ENCODE assay signal across 11 cellular contexts in genomic region chr19:1402411-1403070, GRCh38. TPM values are rescaled to one million over a fixed set of nuclear protein-coding genes. Genes with fewer than 3 reads are reported as not detected.
DNase-seq lines count a peak whose midpoint lies in the region; ATAC-seq and TF ChIP-seq lines count a peak whose summit lies in the region.
"Had no signal": no experiment of that assay in that cellular context is flagged by ENCODE, and none has a peak within 500 bp of the region (broad histone marks: within the 10 kb centered on the region; RNA-seq: fewer than 3 reads in every experiment).

No MANE protein-coding gene starts in this region.

- peak overlapping the region; percentile 29 for H3K27ac Mint-ChIP-seq in stimulated activated naive CD8-positive, alpha-beta T cell treated with anti-CD3 and anti-CD28 coated beads, Interleukin-15, Interleukin-2, amounts not matched to agents 100 ng/mL and 50 ng/mL, for 24 hours
- no peak overlapping the region for H3K27ac Mint-ChIP-seq in activated naive CD8-positive, alpha-beta T cell treated with anti-CD3 and anti-CD28 coated beads, Interleukin-2, amount 10 ng/mL, durations not matched to agents 7 days and 5 days
- no peak overlapping the region for H3K27ac Mint-ChIP-seq in memory B cell

- no peak for TF ChIP-seq CTCF in mucosa of descending colon (IDR thresholded peaks at IDR 0.05)

- no peak overlapping the region for H3K4me3 ChIP-seq in mucosa of descending colon

- POLR2A ChIA-PET in activated naive CD8-positive, alpha-beta T cell treated with anti-CD3 and anti-CD28 coated beads, Interleukin-2, amount 10 ng/mL, durations not matched to agents 7 days and 5 days (lab: Charles Lee): interaction anchor here (0.7 to 1.4 kb wide), 3 partner anchors 19 to 40 kb away, joined by 3 to 6 read pairs (median 4); no protein-coding TSS in a partner anchor

- H3K36me3 Mint-ChIP-seq in stimulated activated naive CD8-positive, alpha-beta T cell treated with anti-CD3 and anti-CD28 coated beads, Interleukin-15, Interleukin-2, amounts not matched to agents 100 ng/mL and 50 ng/mL, for 24 hours (ENCODE audit: low read depth): no peaks in the 10 kb centered on the region
- H3K36me3 Mint-ChIP-seq in activated naive CD8-positive, alpha-beta T cell treated with anti-CD3 and anti-CD28 coated beads, Interleukin-2, amount 10 ng/mL, durations not matched to agents 7 days and 5 days: no peaks in the 10 kb centered on the region
- no peaks in the 10 kb centered on the region for H3K36me3 Mint-ChIP-seq in memory B cell

- H3K36me3 ChIP-seq in mucosa of descending colon (ENCODE audit: low read depth): no peaks in the 10 kb centered on the region

- no peaks in the 10 kb centered on the region for H3K9me3 ChIP-seq in mucosa of descending colon
- H3K9me3 ChIP-seq: heart right ventricle had no signal

- H3K27ac ChIP-seq in caudate nucleus (ENCODE audit: low read depth, low read length): no peak overlapping the region

- DNase-seq in stimulated activated naive CD8-positive, alpha-beta T cell treated with anti-CD3 and anti-CD28 coated beads, Interleukin-15, Interleukin-2, amounts not matched to agents 100 U/mL and 50 U/mL, for 24 hours: no peak
- no peak for DNase-seq in activated naive CD8-positive, alpha-beta T cell treated with anti-CD3 and anti-CD28 coated beads, Interleukin-2, amount 10 ng/mL, durations not matched to agents 7 days and 5 days
- DNase-seq in memory B cell (ENCODE audit: low spot score in 2 of 2) (no peak), mucosa of descending colon (no peak), hypothalamus (lab: John Stamatoyannopoulos, UW) (no peak), caudate nucleus (lab: John Stamatoyannopoulos, UW) (no peak)
- DNase-seq: central memory CD4-positive, alpha-beta T cell; heart right ventricle; NCI-H2081 had no signal

- ATAC-seq in stimulated activated naive CD8-positive, alpha-beta T cell treated with anti-CD3 and anti-CD28 coated beads, Interleukin-15, Interleukin-2, amounts not matched to agents 100 U/mL and 50 U/mL, for 24 hours: no peak
- no peak for ATAC-seq in activated naive CD8-positive, alpha-beta T cell treated with anti-CD3 and anti-CD28 coated beads, Interleukin-2, amount 10 ng/mL, durations not matched to agents 7 days and 5 days (ENCODE audit: low read depth)
- ATAC-seq in memory B cell (ENCODE audit: low read depth) (no peak), GM21786 (IDR thresholded peaks at IDR 0.05; ENCODE audit: unreplicated experiment) (no peak), mucosa of descending colon (no peak)
- ATAC-seq: heart right ventricle had no signal

- no peaks in the 10 kb centered on the region for H3K9me3 Mint-ChIP-seq in stimulated activated naive CD8-positive, alpha-beta T cell treated with anti-CD3 and anti-CD28 coated beads, Interleukin-15, Interleukin-2, amounts not matched to agents 100 ng/mL and 50 ng/mL, for 24 hours
- H3K9me3 Mint-ChIP-seq in activated naive CD8-positive, alpha-beta T cell treated with anti-CD3 and anti-CD28 coated beads, Interleukin-2, amount 10 ng/mL, durations not matched to agents 7 days and 5 days: no peaks in the 10 kb centered on the region
- no peaks in the 10 kb centered on the region for H3K9me3 Mint-ChIP-seq in memory B cell

- H3K4me3 Mint-ChIP-seq in stimulated activated naive CD8-positive, alpha-beta T cell treated with anti-CD3 and anti-CD28 coated beads, Interleukin-15, Interleukin-2, amounts not matched to agents 100 ng/mL and 50 ng/mL, for 24 hours: peak overlapping the region; percentile 47
- peak overlapping the region; percentile 67 for H3K4me3 Mint-ChIP-seq in activated naive CD8-positive, alpha-beta T cell treated with anti-CD3 and anti-CD28 coated beads, Interleukin-2, amount 10 ng/mL, durations not matched to agents 7 days and 5 days
- peak overlapping the region; percentile 69 for H3K4me3 Mint-ChIP-seq in memory B cell

- peaks cover 11% of the 10 kb centered on the region for H3K4me1 Mint-ChIP-seq in stimulated activated naive CD8-positive, alpha-beta T cell treated with anti-CD3 and anti-CD28 coated beads, Interleukin-15, Interleukin-2, amounts not matched to agents 100 ng/mL and 50 ng/mL, for 24 hours (ENCODE audit: low read depth)
- H3K4me1 Mint-ChIP-seq in activated naive CD8-positive, alpha-beta T cell treated with anti-CD3 and anti-CD28 coated beads, Interleukin-2, amount 10 ng/mL, durations not matched to agents 7 days and 5 days: peaks cover 10% of the 10 kb centered on the region
- peaks cover 12% of the 10 kb centered on the region for H3K4me1 Mint-ChIP-seq in memory B cell

- H3K27me3 Mint-ChIP-seq in stimulated activated naive CD8-positive, alpha-beta T cell treated with anti-CD3 and anti-CD28 coated beads, Interleukin-15, Interleukin-2, amounts not matched to agents 100 ng/mL and 50 ng/mL, for 24 hours: peaks cover 3% of the 10 kb centered on the region
- H3K27me3 Mint-ChIP-seq in activated naive CD8-positive, alpha-beta T cell treated with anti-CD3 and anti-CD28 coated beads, Interleukin-2, amount 10 ng/mL, durations not matched to agents 7 days and 5 days: peaks cover 4% of the 10 kb centered on the region
- H3K27me3 Mint-ChIP-seq in memory B cell: peaks cover 13% of the 10 kb centered on the region

- intact Hi-C loops in mucosa of descending colon (cut with DNase I, micrococcal nuclease): no loop called here

- H3K4me1 ChIP-seq in mucosa of descending colon (ENCODE audit: low read depth): peaks cover 15% of the 10 kb centered on the region

RNA-seq across cellular contexts. Expression of gene GAMT, which starts 1.2 kb away (rescaled TPM):
- total RNA-seq in activated naive CD8-positive, alpha-beta T cell treated with anti-CD3 and anti-CD28 coated beads, Interleukin-2, amount 10 ng/mL, durations not matched to agents 7 days and 5 days: 10 to 100 TPM; 17.9 to 18.9 TPM
- 1 to 10 TPM; 1.6 to 7.0 (median 2.1) TPM for total RNA-seq in mucosa of descending colon

RNA-seq across cellular contexts. Expression of gene DAZAP1, which starts 4.8 kb away (rescaled TPM):
- 100 to 1,000 TPM; 214 to 217 TPM for total RNA-seq in activated naive CD8-positive, alpha-beta T cell treated with anti-CD3 and anti-CD28 coated beads, Interleukin-2, amount 10 ng/mL, durations not matched to agents 7 days and 5 days
- total RNA-seq in mucosa of descending colon: 100 to 1,000 TPM; 117 to 123 (median 119) TPM

RNA-seq across cellular contexts. Expression of gene NDUFS7, which starts 18.8 kb away (rescaled TPM):
- 100 to 1,000 TPM; 103 to 106 TPM for total RNA-seq in activated naive CD8-positive, alpha-beta T cell treated with anti-CD3 and anti-CD28 coated beads, Interleukin-2, amount 10 ng/mL, durations not matched to agents 7 days and 5 days
- total RNA-seq in mucosa of descending colon: 100 to 1,000 TPM; 118 to 160 (median 148) TPM

RNA-seq across cellular contexts. Expression of gene RPS15, which starts 35.7 kb away (rescaled TPM):
- total RNA-seq in activated naive CD8-positive, alpha-beta T cell treated with anti-CD3 and anti-CD28 coated beads, Interleukin-2, amount 10 ng/mL, durations not matched to agents 7 days and 5 days: 1,000 to 10,000 TPM; 1,438 to 1,457 TPM
- 100 to 1,000 TPM; 748 to 897 (median 892) TPM for total RNA-seq in mucosa of descending colon

RNA-seq across cellular contexts. Expression of gene APC2, which starts 47.4 kb away (rescaled TPM):
- under 1 TPM; 0.06 to 0.11 TPM for total RNA-seq in activated naive CD8-positive, alpha-beta T cell treated with anti-CD3 and anti-CD28 coated beads, Interleukin-2, amount 10 ng/mL, durations not matched to agents 7 days and 5 days
- total RNA-seq in mucosa of descending colon: 1 to 10 TPM in 1 of 3 donors, under 1 TPM in 2; 0.23 to 5.9 (median 0.24) TPM
